Comparison of ENCODE assay signal across 28 cellular contexts in genomic region chr9:109002141-109002540, GRCh38.
"Had no signal": no experiment of that assay in that cellular context is flagged by ENCODE, and none has a peak within 500 bp of the region (broad histone marks: within the 10 kb centered on the region; RNA-seq: fewer than 3 reads in every experiment).

No MANE protein-coding gene starts in this region.

- H3K4me3 Mint-ChIP-seq: activated CD4-positive, alpha-beta T cell treated with anti-CD3 and anti-CD28 coated beads, Interleukin-2, amount 10 ng/mL, durations not matched to agents 24 days and 14 days; activated CD8-positive, alpha-beta T cell treated with anti-CD3 and anti-CD28 coated beads for 36 hours; activated naive CD4-positive, alpha-beta T cell treated with anti-CD3 and anti-CD28 coated beads, Interleukin-2, amount 50 U/mL, for 24 hours; activated naive CD8-positive, alpha-beta T cell treated with anti-CD3 and anti-CD28 coated beads, Interleukin-2, amount 10 ng/mL, durations not matched to agents 7 days and 5 days; central memory CD8-positive, alpha-beta T cell; T-helper 1 cell treated with Interleukin-12 subunit alpha and Interleukin-12 subunit beta and Interleukin-4 antibody, amounts not matched to agents 30 μg/mL and 1 μg/mL, for 36 hours; T-helper 2 cell treated with Interferon-gamma antibody and Interleukin-4, amounts not matched to agents 5 μg/mL and 100 μg/mL, for 36 hours had no signal

- H3K36me3 ChIP-seq: cardiac muscle cell had no signal

- H3K9me3 Mint-ChIP-seq: central memory CD8-positive, alpha-beta T cell had no signal

- ATAC-seq: activated CD8-positive, alpha-beta T cell treated with anti-CD3 and anti-CD28 coated beads for 36 hours had no signal

- H3K27me3 ChIP-seq: ascending aorta, cardiac muscle cell had no signal

- H3K4me1 ChIP-seq: ascending aorta had no signal

- H3K27me3 Mint-ChIP-seq: activated CD8-positive, alpha-beta T cell treated with anti-CD3 and anti-CD28 coated beads for 36 hours; activated naive CD4-positive, alpha-beta T cell treated with anti-CD3 and anti-CD28 coated beads, Interleukin-2, amount 50 U/mL, for 24 hours; activated naive CD8-positive, alpha-beta T cell treated with anti-CD3 and anti-CD28 coated beads, Interleukin-2, amount 10 ng/mL, durations not matched to agents 7 days and 5 days; central memory CD8-positive, alpha-beta T cell had no signal

- H3K27ac ChIP-seq: ascending aorta, cardiac muscle cell, RWPE1, SK-N-MC had no signal

- H3K4me3 ChIP-seq: ascending aorta, cardiac muscle cell, SK-N-MC had no signal

- DNase-seq: activated CD4-positive, alpha-beta T cell treated with anti-CD3 and anti-CD28 coated beads, Interleukin-2, amount 10 ng/mL, durations not matched to agents 24 days and 14 days; activated CD4-positive, alpha-beta T cell treated with anti-CD3 and anti-CD28 coated beads, Interleukin-2, amount 50 U/mL, for 4 hours; activated CD8-positive, alpha-beta T cell treated with anti-CD3 and anti-CD28 coated beads for 36 hours; activated gamma-delta T cell; activated naive CD4-positive, alpha-beta T cell treated with Interleukin-2 at 50 U/mL for 16 hours; activated naive CD8-positive, alpha-beta T cell treated with anti-CD3 and anti-CD28 coated beads, Interleukin-2, amount 10 ng/mL, durations not matched to agents 7 days and 5 days; activated T-cell treated with anti-CD3 and anti-CD28 coated beads, Interleukin-2, amount 50 U/mL, for 1 hour; amygdala; Karpas-422; NCI-H1048; NCI-H1105 treated with DMSO at 0.1 percent for 48 hours; NCI-H1436; NCI-H1694; NCI-H1930; NCI-H2081 treated with DMSO at 0.1 percent for 48 hours; NCI-H345; NCI-H510A; NCI-H526; NCI-H748 treated with DMSO at 0.1 percent for 48 hours; Right ventricle myocardium superior had no signal

- H3K4me1 Mint-ChIP-seq: central memory CD8-positive, alpha-beta T cell had no signal
